In the genomic region with DNA sequence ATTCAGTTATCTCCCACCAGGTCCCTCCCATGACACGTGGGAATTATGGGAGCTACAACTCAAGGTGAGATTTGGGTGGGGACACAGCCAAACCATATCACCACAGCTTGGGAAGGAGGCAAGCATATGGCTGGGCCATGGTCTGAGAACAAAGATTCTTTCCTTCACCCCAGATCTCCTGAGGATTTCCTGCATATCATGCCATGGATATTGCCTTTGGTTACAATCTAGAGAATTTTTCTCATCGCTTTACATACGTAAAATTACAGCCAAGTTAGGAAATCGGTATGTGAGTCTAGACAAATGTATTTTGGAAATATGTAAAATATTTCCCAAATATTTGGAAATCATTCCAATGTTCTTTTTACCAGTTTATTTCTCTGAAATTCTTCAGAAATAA, we compare ENCODE assay signal across 30 cellular contexts.
"Had no signal": no experiment of that assay in that cellular context is flagged by ENCODE, and none has a peak within 500 bp of the region (broad histone marks: within the 10 kb centered on the region; RNA-seq: fewer than 3 reads in every experiment).

No MANE protein-coding gene starts in this region.

- H3K4me3 ChIP-seq: ascending aorta, breast epithelium, cardiac muscle cell, esophagus muscularis mucosa, gastroesophageal sphincter, heart right ventricle had no signal

- ATAC-seq: activated CD4-positive, alpha-beta T cell treated with anti-CD3 and anti-CD28 coated beads for 36 hours; activated CD8-positive, alpha-beta memory T cell treated with anti-CD3 and anti-CD28 coated beads, Interleukin-2, amount 10 ng/mL, durations not matched to agents 7 days and 5 days; activated CD8-positive, alpha-beta T cell treated with anti-CD3 and anti-CD28 coated beads, Interleukin-2, amount 10 ng/mL, durations not matched to agents 7 days and 5 days; activated naive CD8-positive, alpha-beta T cell treated with anti-CD3 and anti-CD28 coated beads, Interleukin-2, amount 50 U/mL, for 24 hours; effector memory CD8-positive, alpha-beta T cell; gastroesophageal sphincter; heart right ventricle had no signal

- FAIRE-seq: colon had no signal

- H3K4me1 ChIP-seq: ascending aorta, breast epithelium, esophagus muscularis mucosa, gastroesophageal sphincter had no signal

- H3K27ac ChIP-seq: ascending aorta, breast epithelium, cardiac muscle cell, esophagus muscularis mucosa, gastroesophageal sphincter, heart right ventricle had no signal

- H3K36me3 ChIP-seq: ascending aorta, breast epithelium, cardiac muscle cell, esophagus muscularis mucosa, gastroesophageal sphincter, heart right ventricle had no signal

- H3K9me3 ChIP-seq: ascending aorta, breast epithelium, esophagus muscularis mucosa, heart right ventricle had no signal

- DNase-seq: activated CD4-positive, alpha-beta memory T cell treated with anti-CD3 and anti-CD28 coated beads for 36 hours; activated CD4-positive, alpha-beta T cell treated with anti-CD3 and anti-CD28 coated beads for 36 hours; activated CD4-positive, alpha-beta T cell treated with anti-CD3 and anti-CD28 coated beads, Interleukin-2, amount 10 ng/mL, durations not matched to agents 24 days and 14 days; activated CD4-positive, CD25-positive, alpha-beta regulatory T cell; activated CD4-positive, CD25-positive, alpha-beta regulatory T cell treated with anti-CD3 and anti-CD28 coated beads, Interleukin-2, amount 50 U/mL, for 72 hours; activated CD8-positive, alpha-beta memory T cell treated with anti-CD3 and anti-CD28 coated beads, Interleukin-2, amount 10 ng/mL, durations not matched to agents 7 days and 5 days; activated CD8-positive, alpha-beta memory T cell treated with anti-CD3 and anti-CD28 coated beads, Interleukin-2, amount 50 U/mL, for 4 hours; activated CD8-positive, alpha-beta T cell treated with anti-CD3 and anti-CD28 coated beads, Interleukin-2, amount 10 ng/mL, durations not matched to agents 7 days and 5 days; activated effector memory CD4-positive, alpha-beta T cell treated with anti-CD3 and anti-CD28 coated beads, Interleukin-2, amount 50 U/mL, for 16 hours; activated naive CD4-positive, alpha-beta T cell treated with anti-CD3 and anti-CD28 coated beads for 36 hours; activated naive CD8-positive, alpha-beta T cell treated with anti-CD3 and anti-CD28 coated beads for 36 hours; activated naive CD8-positive, alpha-beta T cell treated with anti-CD3 and anti-CD28 coated beads, Interleukin-2, amount 50 U/mL, for 24 hours; activated T-cell treated with anti-CD3 and anti-CD28 coated beads, Interleukin-2, amount 50 U/mL, for 1 hour; activated T-cell treated with anti-CD3 and anti-CD28 coated beads, Interleukin-2, amount 50 U/mL, for 48 hours; central memory CD4-positive, alpha-beta T cell; cerebellar nuclear complex; cortex of kidney; dermis blood vessel endothelial cell; effector CD4-positive, alpha-beta T cell; effector memory CD8-positive, alpha-beta T cell; erythroblast; foreskin melanocyte; heart right ventricle; T-helper 2 cell had no signal

- H3K27me3 ChIP-seq: ascending aorta, breast epithelium, cardiac muscle cell, esophagus muscularis mucosa, gastroesophageal sphincter, heart right ventricle had no signal
